Comparison of ENCODE assay signal across 32 cellular contexts in genomic region chr1:214306270-214306669, GRCh38.
"Had no signal": no experiment of that assay in that cellular context is flagged by ENCODE, and none has a peak within 500 bp of the region (broad histone marks: within the 10 kb centered on the region; RNA-seq: fewer than 3 reads in every experiment).

No MANE protein-coding gene starts in this region.

- H3K27ac ChIP-seq: brain microvascular endothelial cell, coronary artery, dorsolateral prefrontal cortex, esophagus muscularis mucosa, foreskin keratinocyte, gastrocnemius medialis, WERI-Rb-1 had no signal

- ATAC-seq: activated T-cell treated with anti-CD3 and anti-CD28 coated beads, Interleukin-2, amount 50 U/mL, for 72 hours; foreskin keratinocyte; gastrocnemius medialis; T-helper 17 cell had no signal

- H3K36me3 ChIP-seq: brain microvascular endothelial cell, gastrocnemius medialis, WERI-Rb-1 had no signal

- H3K4me1 ChIP-seq: foreskin keratinocyte had no signal

- H3K27me3 Mint-ChIP-seq: activated CD4-positive, alpha-beta memory T cell treated with anti-CD3 and anti-CD28 coated beads, Interleukin-2, amount 10 ng/mL, durations not matched to agents 7 days and 5 days; activated CD4-positive, alpha-beta T cell treated with anti-CD3 and anti-CD28 coated beads, Interleukin-2, amount 10 ng/mL, durations not matched to agents 7 days and 5 days; activated naive CD8-positive, alpha-beta T cell; activated T-cell treated with anti-CD3 and anti-CD28 coated beads, Interleukin-2, amount 50 U/mL, for 24 hours; central memory CD8-positive, alpha-beta T cell; dendritic cell treated with granulocyte-macrophage colony-stimulating factor and Interleukin-4, amounts not matched to agents 40 ng/mL and 50 ng/mL, for 4 days; T-helper 17 cell had no signal

- H3K4me3 Mint-ChIP-seq: activated CD4-positive, alpha-beta memory T cell treated with anti-CD3 and anti-CD28 coated beads, Interleukin-2, amount 10 ng/mL, durations not matched to agents 7 days and 5 days; activated CD4-positive, alpha-beta T cell treated with anti-CD3 and anti-CD28 coated beads, Interleukin-2, amount 10 ng/mL, durations not matched to agents 7 days and 5 days; activated naive CD8-positive, alpha-beta T cell; activated T-cell treated with anti-CD3 and anti-CD28 coated beads, Interleukin-2, amount 50 U/mL, for 24 hours; activated T-cell treated with anti-CD3 and anti-CD28 coated beads, Interleukin-2, amount 50 U/mL, for 72 hours; central memory CD8-positive, alpha-beta T cell; dendritic cell treated with granulocyte-macrophage colony-stimulating factor and Interleukin-4, amounts not matched to agents 40 ng/mL and 50 ng/mL, for 4 days; T-helper 17 cell; T-helper 2 cell treated with Interferon-gamma antibody and Interleukin-4, amounts not matched to agents 5 μg/mL and 100 μg/mL, for 36 hours had no signal

- DNase-seq: activated CD4-positive, alpha-beta memory T cell treated with anti-CD3 and anti-CD28 coated beads, Interleukin-2, amount 10 ng/mL, durations not matched to agents 7 days and 5 days; activated CD4-positive, alpha-beta T cell treated with anti-CD3 and anti-CD28 coated beads for 1 hour; activated CD4-positive, alpha-beta T cell treated with anti-CD3 and anti-CD28 coated beads for 4 hours; activated CD4-positive, alpha-beta T cell treated with anti-CD3 and anti-CD28 coated beads, Interleukin-2, amount 10 ng/mL, durations not matched to agents 7 days and 5 days; activated CD4-positive, alpha-beta T cell treated with anti-CD3 and anti-CD28 coated beads, Interleukin-2, amount 50 U/mL, for 4 hours; activated CD4-positive, CD25-positive, alpha-beta regulatory T cell; activated CD8-positive, alpha-beta memory T cell treated with anti-CD3 and anti-CD28 coated beads, Interleukin-2, amount 50 U/mL, for 48 hours; activated effector memory CD4-positive, alpha-beta T cell treated with Interleukin-2 at 50 U/mL for 16 hours; activated gamma-delta T cell treated with Interleukin-2 at 50 U/mL for 16 hours; activated naive CD4-positive, alpha-beta T cell treated with anti-CD3 and anti-CD28 coated beads, Interleukin-2, amount 50 U/mL, for 16 hours; activated naive CD4-positive, alpha-beta T cell treated with Interleukin-2 at 50 U/mL for 16 hours; activated T-cell treated with anti-CD3 and anti-CD28 coated beads for 4 hours; activated T-cell treated with anti-CD3 and anti-CD28 coated beads, Interleukin-2, amount 50 U/mL, for 24 hours; activated T-cell treated with anti-CD3 and anti-CD28 coated beads, Interleukin-2, amount 50 U/mL, for 72 hours; amniotic stem cell; anterior cingulate cortex; brain microvascular endothelial cell; dorsolateral prefrontal cortex; effector memory CD4-positive, alpha-beta T cell; erythroblast; foreskin keratinocyte; gastrocnemius medialis; T-helper 1 cell; T-helper 17 cell; T1000; WERI-Rb-1 had no signal

- H3K9me3 Mint-ChIP-seq: activated CD4-positive, alpha-beta memory T cell treated with anti-CD3 and anti-CD28 coated beads, Interleukin-2, amount 10 ng/mL, durations not matched to agents 7 days and 5 days; activated CD4-positive, alpha-beta T cell treated with anti-CD3 and anti-CD28 coated beads, Interleukin-2, amount 10 ng/mL, durations not matched to agents 7 days and 5 days; activated T-cell treated with anti-CD3 and anti-CD28 coated beads, Interleukin-2, amount 50 U/mL, for 24 hours; activated T-cell treated with anti-CD3 and anti-CD28 coated beads, Interleukin-2, amount 50 U/mL, for 72 hours; central memory CD8-positive, alpha-beta T cell; dendritic cell treated with granulocyte-macrophage colony-stimulating factor and Interleukin-4, amounts not matched to agents 40 ng/mL and 50 ng/mL, for 4 days; T-helper 2 cell treated with Interferon-gamma antibody and Interleukin-4, amounts not matched to agents 5 μg/mL and 100 μg/mL, for 36 hours had no signal

- H3K4me3 ChIP-seq: coronary artery, dorsolateral prefrontal cortex, esophagus muscularis mucosa, gastrocnemius medialis had no signal

- H3K27me3 ChIP-seq: brain microvascular endothelial cell, dorsolateral prefrontal cortex, esophagus muscularis mucosa, foreskin keratinocyte, gastrocnemius medialis had no signal

- H3K9me3 ChIP-seq: esophagus muscularis mucosa, gastrocnemius medialis had no signal

- H3K27ac Mint-ChIP-seq: activated CD4-positive, alpha-beta memory T cell treated with anti-CD3 and anti-CD28 coated beads, Interleukin-2, amount 10 ng/mL, durations not matched to agents 7 days and 5 days; activated CD4-positive, alpha-beta T cell treated with anti-CD3 and anti-CD28 coated beads, Interleukin-2, amount 10 ng/mL, durations not matched to agents 7 days and 5 days; activated naive CD8-positive, alpha-beta T cell; activated T-cell treated with anti-CD3 and anti-CD28 coated beads, Interleukin-2, amount 50 U/mL, for 24 hours; activated T-cell treated with anti-CD3 and anti-CD28 coated beads, Interleukin-2, amount 50 U/mL, for 72 hours; dendritic cell treated with granulocyte-macrophage colony-stimulating factor and Interleukin-4, amounts not matched to agents 40 ng/mL and 50 ng/mL, for 4 days; T-helper 17 cell; T-helper 2 cell treated with Interferon-gamma antibody and Interleukin-4, amounts not matched to agents 5 μg/mL and 100 μg/mL, for 36 hours had no signal
